Comparison of ENCODE assay signal across 27 cellular contexts in genomic region chr5:38872826-38873225, GRCh38. TPM values are rescaled to one million over a fixed set of nuclear protein-coding genes. Genes with fewer than 3 reads are reported as not detected.
DNase-seq lines count a peak whose midpoint lies in the region; ATAC-seq and TF ChIP-seq lines count a peak whose summit lies in the region.
"Had no signal": no experiment of that assay in that cellular context is flagged by ENCODE, and none has a peak within 500 bp of the region (broad histone marks: within the 10 kb centered on the region; RNA-seq: fewer than 3 reads in every experiment).

No MANE protein-coding gene starts in this region.

- H3K27me3 Mint-ChIP-seq in Calu3 (ENCODE audit: unreplicated experiment) (no peaks in the 10 kb centered on the region), glutamatergic neuron (ENCODE audit: unreplicated experiment) (no peaks in the 10 kb centered on the region)

- peaks cover 42% of the 10 kb centered on the region for H3K4me1 ChIP-seq in RWPE2 (ENCODE audit: insufficient read depth, poor library complexity, severe bottlenecking)
- peaks cover 14% of the 10 kb centered on the region for H3K4me1 ChIP-seq in fibroblast of lung (ENCODE audit: control insufficient read depth, extremely low read depth, insufficient read depth, low read length)
- peaks cover 24% of the 10 kb centered on the region for H3K4me1 ChIP-seq in osteoblast (ENCODE audit: insufficient read depth, low read length)

- BruUV-seq in Calu3 (replicated peaks; lab: Mats Ljungman, UMichigan), result no TSS peak

- H3K4me1 Mint-ChIP-seq in Calu3 (ENCODE audit: low read depth, unreplicated experiment) (peaks cover 64% of the 10 kb centered on the region), glutamatergic neuron (ENCODE audit: low read depth, unreplicated experiment) (no peaks in the 10 kb centered on the region)
- H3K4me1 Mint-ChIP-seq: activated naive CD8-positive, alpha-beta T cell treated with anti-CD3 and anti-CD28 coated beads, Interleukin-2, amount 50 U/mL, for 24 hours; CD14-positive monocyte; stimulated activated naive B cell treated with anti-CD40 and anti-IgM and Interleukin-4, amounts not matched to agents 10 μg/mL and 1 μg/mL and 100 μg/mL, for 72 hours; T-helper 17 cell had no signal

- ATAC-seq in RWPE2 (ENCODE audit: low read depth), result no peak
- ATAC-seq in HG03378 (IDR thresholded peaks at IDR 0.05; ENCODE audit: unreplicated experiment), result no peak
- no peak for ATAC-seq in HG02623 (IDR thresholded peaks at IDR 0.05; ENCODE audit: unreplicated experiment)
- ATAC-seq: activated naive CD8-positive, alpha-beta T cell treated with anti-CD3 and anti-CD28 coated beads, Interleukin-2, amount 50 U/mL, for 24 hours; effector memory CD8-positive, alpha-beta T cell; naive thymus-derived CD8-positive, alpha-beta T cell; stimulated activated naive B cell treated with anti-CD40 and anti-IgM and Interleukin-4, amounts not matched to agents 10 μg/mL and 1 μg/mL and 100 μg/mL, for 72 hours; T-helper 17 cell had no signal

- TF ChIP-seq POLR2A in lower leg skin (IDR thresholded peaks at IDR 0.05), result no peak

- peaks cover 3% of the 10 kb centered on the region for H3K9me3 Mint-ChIP-seq in Calu3 (ENCODE audit: low read depth, unreplicated experiment)
- H3K9me3 Mint-ChIP-seq in glutamatergic neuron (ENCODE audit: unreplicated experiment), result no peaks in the 10 kb centered on the region
- H3K9me3 Mint-ChIP-seq: activated naive CD8-positive, alpha-beta T cell treated with anti-CD3 and anti-CD28 coated beads, Interleukin-2, amount 50 U/mL, for 24 hours; CD14-positive monocyte; stimulated activated naive B cell treated with anti-CD40 and anti-IgM and Interleukin-4, amounts not matched to agents 10 μg/mL and 1 μg/mL and 100 μg/mL, for 72 hours had no signal

- TF ChIP-seq CTCF in Calu3 (IDR thresholded peaks at IDR 0.05; ENCODE audit: unreplicated experiment), result no peak
- no peak for TF ChIP-seq CTCF in RWPE2 (IDR thresholded peaks at IDR 0.05; ENCODE audit: poor library complexity, severe bottlenecking)
- no peak for TF ChIP-seq CTCF in fibroblast of lung (conservative IDR thresholded peaks at IDR 0.05 in 1 of 2, IDR thresholded peaks at IDR 0.05 in 1 of 2; ENCODE audit: low read depth in 1 of 2, low read length in 2 of 2)
- no peak for TF ChIP-seq CTCF in osteoblast (IDR thresholded peaks at IDR 0.05; ENCODE audit: extremely low read depth, low read depth, low read length)
- no peak for TF ChIP-seq CTCF in glutamatergic neuron (IDR thresholded peaks at IDR 0.05; ENCODE audit: partially characterized antibody, unreplicated experiment)
- no peak for TF ChIP-seq CTCF in lower leg skin (IDR thresholded peaks at IDR 0.05)

- H3K79me2 ChIP-seq in fibroblast of lung (ENCODE audit: control insufficient read depth, insufficient read depth, low read length), result peaks cover 50% of the 10 kb centered on the region
- H3K79me2 ChIP-seq in osteoblast (ENCODE audit: insufficient read depth, low read length), result peaks cover 63% of the 10 kb centered on the region

- CTCF ChIA-PET in Calu3 (lab: Charles Lee), result interaction anchor here (1.1 kb wide), 1 partner anchor 25 kb away, joined by 9 read pairs; no protein-coding TSS in a partner anchor

- H2AFZ ChIP-seq in fibroblast of lung (ENCODE audit: low read length) (no peak overlapping the region), osteoblast (ENCODE audit: low read length) (no peak overlapping the region)

- H3K4me3 Mint-ChIP-seq in Calu3 (ENCODE audit: low read depth, unreplicated experiment) (peak overlapping the region; percentile 26), glutamatergic neuron (ENCODE audit: unreplicated experiment) (no peak overlapping the region)
- H3K4me3 Mint-ChIP-seq: activated naive CD8-positive, alpha-beta T cell treated with anti-CD3 and anti-CD28 coated beads, Interleukin-2, amount 50 U/mL, for 24 hours; brain; CD14-positive monocyte; effector memory CD8-positive, alpha-beta T cell; naive thymus-derived CD8-positive, alpha-beta T cell; stimulated activated naive B cell treated with anti-CD40 and anti-IgM and Interleukin-4, amounts not matched to agents 10 μg/mL and 1 μg/mL and 100 μg/mL, for 72 hours; T-helper 17 cell had no signal

- H3K36me3 Mint-ChIP-seq in Calu3 (ENCODE audit: insufficient read depth, unreplicated experiment) (peaks cover 55% of the 10 kb centered on the region), glutamatergic neuron (ENCODE audit: unreplicated experiment) (no peaks in the 10 kb centered on the region)
- H3K36me3 Mint-ChIP-seq: brain; CD14-positive monocyte; stimulated activated naive B cell treated with anti-CD40 and anti-IgM and Interleukin-4, amounts not matched to agents 10 μg/mL and 1 μg/mL and 100 μg/mL, for 72 hours had no signal

- H3K4me2 ChIP-seq in fibroblast of lung (ENCODE audit: extremely low read depth, insufficient read depth, low read length) (no peak overlapping the region), osteoblast (ENCODE audit: insufficient read depth, low read length) (no peak overlapping the region)

- H3K27me3 ChIP-seq in RWPE2 (ENCODE audit: insufficient read depth, poor library complexity, severe bottlenecking) (no peaks in the 10 kb centered on the region), fibroblast of lung (ENCODE audit: control insufficient read depth, insufficient read depth, low read length) (no peaks in the 10 kb centered on the region), osteoblast (ENCODE audit: insufficient read depth, low read length) (no peaks in the 10 kb centered on the region)
- H3K27me3 ChIP-seq: esophagus muscularis mucosa, suprapubic skin had no signal

- H3K4me3 ChIP-seq in RWPE2 (ENCODE audit: severe bottlenecking) (no peak overlapping the region), fibroblast of lung (replicated peaks in 1 of 4; ENCODE audit: control extremely low read depth in 1 of 4, insufficient read depth in 1 of 4, low read depth in 3 of 4, low read length in 4 of 4) (no peak overlapping the region), osteoblast (ENCODE audit: insufficient read depth, low read length) (no peak overlapping the region), lower leg skin (ENCODE audit: low read depth, poor library complexity, severe bottlenecking) (no peak overlapping the region)
- H3K4me3 ChIP-seq: coronary artery, esophagus muscularis mucosa, suprapubic skin had no signal

- H3K27ac ChIP-seq in RWPE2 (ENCODE audit: poor library complexity, severe bottlenecking) (peak overlapping the region; percentile 97), fibroblast of lung (ENCODE audit: insufficient read depth, low read length) (peak overlapping the region; percentile 3), osteoblast (ENCODE audit: low read depth, low read length) (peak overlapping the region; percentile 92)
- H3K27ac ChIP-seq: suprapubic skin had no signal

- 84 to 96% methylated on average over 1 of the region's 1 CpG for WGBS in lower leg skin, 2 donors

- no peak for DNase-seq in Calu3
- no peak for DNase-seq in RWPE2 (ENCODE audit: low spot score)
- DNase-seq in fibroblast of lung (ENCODE audit: low read depth in 2 of 2), result no peak
- DNase-seq in osteoblast (ENCODE audit: insufficient read length, low spot score, missing footprints), result no peak
- DNase-seq in glutamatergic neuron, result no peak
- DNase-seq in lower leg skin (ENCODE audit: low spot score in 2 of 2), result no peak
- DNase-seq: activated CD8-positive, alpha-beta memory T cell treated with anti-CD3 and anti-CD28 coated beads for 24 hours; activated gamma-delta T cell; activated naive CD8-positive, alpha-beta T cell treated with anti-CD3 and anti-CD28 coated beads, Interleukin-2, amount 50 U/mL, for 24 hours; activated T-cell treated with anti-CD3 and anti-CD28 coated beads, Interleukin-2, amount 50 U/mL, for 1 hour; effector memory CD8-positive, alpha-beta T cell; left cardiac atrium; naive thymus-derived CD8-positive, alpha-beta T cell; NCI-H1436 treated with DMSO at 0.1 percent for 48 hours; NCI-H2171 treated with DMSO at 0.1 percent for 48 hours; NCI-H526 treated with DMSO at 0.1 percent for 48 hours; occipital lobe; stimulated activated CD4-positive, alpha-beta T cell treated with anti-CD3 and anti-CD28 coated beads, Interleukin-4, amount 100 ng/mL, for 1 hour; stimulated activated naive B cell treated with anti-CD40 and anti-IgM and Interleukin-4, amounts not matched to agents 10 μg/mL and 1 μg/mL and 100 μg/mL, for 72 hours; T-helper 17 cell had no signal

- H3K9ac ChIP-seq in fibroblast of lung (ENCODE audit: insufficient read depth, low read length), result no peak overlapping the region

- H3K36me3 ChIP-seq in RWPE2 (ENCODE audit: low read depth) (peaks cover 84% of the 10 kb centered on the region), fibroblast of lung (ENCODE audit: control insufficient read depth, insufficient read depth, low read length) (peaks cover 7% of the 10 kb centered on the region), osteoblast (ENCODE audit: insufficient read depth, low read length) (peaks cover 58% of the 10 kb centered on the region)

- H3K27ac Mint-ChIP-seq in Calu3 (ENCODE audit: unreplicated experiment), result peak overlapping the region; percentile 94
- H3K27ac Mint-ChIP-seq in glutamatergic neuron (ENCODE audit: unreplicated experiment), result no peak overlapping the region
- H3K27ac Mint-ChIP-seq: activated naive CD8-positive, alpha-beta T cell treated with anti-CD3 and anti-CD28 coated beads, Interleukin-2, amount 50 U/mL, for 24 hours; brain; CD14-positive monocyte; effector memory CD8-positive, alpha-beta T cell; naive thymus-derived CD8-positive, alpha-beta T cell; stimulated activated naive B cell treated with anti-CD40 and anti-IgM and Interleukin-4, amounts not matched to agents 10 μg/mL and 1 μg/mL and 100 μg/mL, for 72 hours; T-helper 17 cell had no signal

- H3K9me3 ChIP-seq in RWPE2 (ENCODE audit: severe bottlenecking) (no peaks in the 10 kb centered on the region), fibroblast of lung (ENCODE audit: control insufficient read depth, insufficient read depth, low read depth, low read length) (no peaks in the 10 kb centered on the region), osteoblast (ENCODE audit: low read depth, low read length) (no peaks in the 10 kb centered on the region)
- H3K9me3 ChIP-seq: esophagus muscularis mucosa, suprapubic skin had no signal

- intact Hi-C loops in Calu3 (cut with micrococcal nuclease; ENCODE audit: unreplicated experiment), result loop anchor here (1.0 kb wide), 3 partner anchors 19 to 46 kb away; no protein-coding TSS in a partner anchor
- intact Hi-C loops in lower leg skin (cut with DNase I; ENCODE audit: low total_unique reads), result no loop called here

- peaks cover 2% of the 10 kb centered on the region for H4K20me1 ChIP-seq in fibroblast of lung (ENCODE audit: control insufficient read depth, extremely low read depth, insufficient read depth, low read length)
- H4K20me1 ChIP-seq in osteoblast (ENCODE audit: insufficient read depth, low read length), result peaks cover 39% of the 10 kb centered on the region

RNA-seq across cellular contexts. Expression of gene OSMR, which starts 27.0 kb away (rescaled TPM):
- total RNA-seq in Calu3 (2022), result 59.8 and 76.4 TPM in 2 replicates
- 74.7 and 102 TPM in 2 replicates for total RNA-seq in fibroblast of lung
- polyA plus RNA-seq in fibroblast of lung, result 80.4 and 189 TPM in 2 replicates
- polyA plus RNA-seq in fibroblast of lung (2012), result 55.9 and 140 TPM in 2 replicates
- 64.8 and 128 TPM in 2 replicates for polyA minus RNA-seq in fibroblast of lung (ENCODE audit: low replicate concordance)
- 174 and 189 TPM in 2 replicates for total RNA-seq in osteoblast
- not detected for total RNA-seq in glutamatergic neuron (ENCODE audit: unreplicated experiment)
- total RNA-seq in lower leg skin, result 10 to 100 TPM; 13.7 to 28.1 (median 22.0) TPM
- total RNA-seq: naive thymus-derived CD8-positive, alpha-beta T cell; T-helper 17 cell had no signal
- polyA plus RNA-seq: CD14-positive monocyte had no signal

Comparison
In these comparisons a context has a peak if more than half of its experiments do, and no peak if none do; other contexts are left out.
1. H3K27ac ChIP-seq: peak in every context shown above with its lines; median percentile 97 in RWPE2; 92 in osteoblast; 3 in fibroblast of lung.
2. RNA of gene OSMR, which starts 27.0 kb away (total RNA-seq): 174 to 189 TPM in osteoblast, 74.7 to 102 TPM in fibroblast of lung, 59.8 to 76.4 TPM in Calu3 and 13.7 to 28.1 TPM in lower leg skin; not detected in glutamatergic neuron (single experiment); every median in the first group is over 10 times any median in the second.